Comparison of ENCODE assay signal across 16 cellular contexts in the genomic region with DNA sequence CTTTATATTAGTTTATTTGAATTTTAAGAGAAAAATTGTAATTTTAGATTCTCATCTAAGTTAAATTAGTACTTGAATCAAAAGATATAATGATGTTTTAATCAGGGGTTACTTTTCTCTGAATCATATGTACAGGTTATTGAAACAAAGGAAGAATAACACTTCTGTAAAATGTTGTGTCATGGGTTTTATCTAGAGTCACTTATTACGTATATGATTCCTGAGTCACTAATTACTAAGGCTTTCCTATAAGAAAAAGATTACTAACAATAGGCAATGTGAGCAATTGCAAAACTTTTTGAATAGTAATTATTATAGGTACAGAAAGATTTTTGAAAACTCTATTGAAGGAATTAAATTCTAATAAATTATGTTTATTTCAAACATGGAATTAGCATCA.
A peak's percentile ranks its signal among the peaks of the same experiment; 100 is the strongest.
DNase-seq lines count a peak whose midpoint lies in the region; ATAC-seq and TF ChIP-seq lines count a peak whose summit lies in the region.
"Had no signal": no experiment of that assay in that cellular context is flagged by ENCODE, and none has a peak within 500 bp of the region (broad histone marks: within the 10 kb centered on the region; RNA-seq: fewer than 3 reads in every experiment).

No MANE protein-coding gene starts in this region.

- H3K27me3 Mint-ChIP-seq in HFFc6 (ENCODE audit: insufficient read depth) (no peaks in the 10 kb centered on the region), progenitor cell of endocrine pancreas (no peaks in the 10 kb centered on the region), Caco-2 (ENCODE audit: insufficient read depth, unreplicated experiment) (no peaks in the 10 kb centered on the region)
- H3K27me3 Mint-ChIP-seq: B cell had no signal

- H3K36me3 ChIP-seq in ascending aorta = peaks cover 0 to 14% of the 10 kb centered on the region in 2 donors
- H3K36me3 ChIP-seq in Caco-2 (ENCODE audit: control insufficient read depth, insufficient read depth, low read length) = no peaks in the 10 kb centered on the region
- H3K36me3 ChIP-seq: thoracic aorta, WERI-Rb-1 had no signal

- H3K27me3 ChIP-seq in ascending aorta = no peaks in the 10 kb centered on the region
- no peaks in the 10 kb centered on the region for H3K27me3 ChIP-seq in Caco-2 (replicated peaks; ENCODE audit: control insufficient read depth, insufficient read depth, low read length)

- no peak for DNase-seq in HFFc6
- DNase-seq in RKO (ENCODE audit: low spot score) = peak; percentile 59
- DNase-seq in epithelial cell of esophagus (ENCODE audit: low read depth) = peak; percentile 80
- no peak for DNase-seq in progenitor cell of endocrine pancreas (ENCODE audit: low spot score, unreplicated experiment)
- no peak for DNase-seq in ascending aorta (ENCODE audit: low spot score in 2 of 2)
- DNase-seq in Caco-2 = no peak
- no peak for DNase-seq in SW 1271 (lab: John Stamatoyannopoulos, UW)
- DNase-seq: amniotic stem cell; H7; NCI-H187; stimulated activated CD4-positive, alpha-beta T cell treated with anti-CD3 and anti-CD28 coated beads, Interleukin-4, amount 100 ng/mL, for 24 hours; stimulated activated CD8-positive, alpha-beta memory T cell treated with anti-CD3 and anti-CD28 coated beads, Interleukin-4, amount 100 ng/mL, for 48 hours; WERI-Rb-1 had no signal

- H3K9me3 Mint-ChIP-seq in HFFc6 = no peaks in the 10 kb centered on the region
- H3K9me3 Mint-ChIP-seq in progenitor cell of endocrine pancreas (ENCODE audit: low read depth) = peaks cover 16% of the 10 kb centered on the region
- H3K9me3 Mint-ChIP-seq in Caco-2 (ENCODE audit: unreplicated experiment) = peaks cover 6% of the 10 kb centered on the region

- POLR2A ChIA-PET in Caco-2 (lab: Charles Lee) = no interaction called here

- BruUV-seq in Caco-2 (replicated peaks; lab: Mats Ljungman, UMichigan) = no TSS peak

- H3K9me3 ChIP-seq in ascending aorta = no peaks in the 10 kb centered on the region
- H3K9me3 ChIP-seq in Caco-2 = peaks cover 3% of the 10 kb centered on the region; the same call in 1 of the 2 replicates
- H3K9me3 ChIP-seq: thoracic aorta had no signal

- H3K4me1 Mint-ChIP-seq in HFFc6 (ENCODE audit: low read depth) = peaks cover 15% of the 10 kb centered on the region
- H3K4me1 Mint-ChIP-seq in progenitor cell of endocrine pancreas (ENCODE audit: low read depth) = peaks cover 14% of the 10 kb centered on the region
- peaks cover 13% of the 10 kb centered on the region for H3K4me1 Mint-ChIP-seq in Caco-2 (ENCODE audit: low read depth, unreplicated experiment)

- CTCF ChIA-PET in Caco-2 (lab: Charles Lee) = no interaction called here

- TF ChIP-seq CTCF in HFFc6 (IDR thresholded peaks at IDR 0.05) (no peak), epithelial cell of esophagus (IDR thresholded peaks at IDR 0.05; ENCODE audit: insufficient read depth, low read depth, low read length, missing control alignments) (no peak), progenitor cell of endocrine pancreas (IDR thresholded peaks at IDR 0.05; ENCODE audit: unreplicated experiment) (no peak), ascending aorta (IDR thresholded peaks at IDR 0.05) (no peak), Caco-2 (IDR thresholded peaks at IDR 0.05; ENCODE audit: insufficient read depth in 1 of 2, low read depth in 1 of 2, low read length in 1 of 2, severe bottlenecking in 1 of 2, unreplicated experiment in 1 of 2) (no peak)

- peaks cover 14% of the 10 kb centered on the region for H3K36me3 Mint-ChIP-seq in HFFc6 (ENCODE audit: low read depth)
- H3K36me3 Mint-ChIP-seq in progenitor cell of endocrine pancreas (ENCODE audit: insufficient read depth) = peaks cover 25% of the 10 kb centered on the region
- H3K36me3 Mint-ChIP-seq in Caco-2 (ENCODE audit: insufficient read depth, unreplicated experiment) = peaks cover 11% of the 10 kb centered on the region

- H3K27ac Mint-ChIP-seq in HFFc6 = peak overlapping the region; percentile 26; the same call in 1 of the 2 replicates
- peak overlapping the region; percentile 90 for H3K27ac Mint-ChIP-seq in progenitor cell of endocrine pancreas
- no peak overlapping the region for H3K27ac Mint-ChIP-seq in Caco-2 (ENCODE audit: unreplicated experiment)
- H3K27ac Mint-ChIP-seq: B cell had no signal

- ATAC-seq in HG03095 (IDR thresholded peaks at IDR 0.05; ENCODE audit: unreplicated experiment) = no peak

- no peak overlapping the region for H3K27ac ChIP-seq in ascending aorta
- H3K27ac ChIP-seq: thoracic aorta, WERI-Rb-1 had no signal

- intact Hi-C loops in ascending aorta (cut with DNase I) (no loop called here), Caco-2 (cut with micrococcal nuclease; ENCODE audit: unreplicated experiment) (loop anchor here (2.0 kb wide), 2 partner anchors 23 to 99 kb away; partner anchors contain the start of gene KLF5)

- H3K4me3 Mint-ChIP-seq in HFFc6 (no peak overlapping the region), progenitor cell of endocrine pancreas (ENCODE audit: low read depth) (no peak overlapping the region), Caco-2 (ENCODE audit: unreplicated experiment) (no peak overlapping the region)
- H3K4me3 Mint-ChIP-seq: B cell had no signal

- H3K4me3 ChIP-seq in epithelial cell of esophagus (ENCODE audit: low read length) (no peak overlapping the region), ascending aorta (no peak overlapping the region), Caco-2 (ENCODE audit: low read depth, low read length) (no peak overlapping the region)
- H3K4me3 ChIP-seq: thoracic aorta had no signal

- no peaks in the 10 kb centered on the region for H3K4me1 ChIP-seq in ascending aorta
- H3K4me1 ChIP-seq in Caco-2 = peaks cover 25% of the 10 kb centered on the region

Comparison
In these comparisons a context has a peak if more than half of its experiments do, and no peak if none do; other contexts are left out.
1. DNase-seq: peak in RKO (single experiment) and epithelial cell of esophagus (single experiment); none in HFFc6 (single experiment), progenitor cell of endocrine pancreas (single experiment), ascending aorta (0 of 2), Caco-2 (0 of 2) and SW 1271 (0 of 2).